In the genomic region with DNA sequence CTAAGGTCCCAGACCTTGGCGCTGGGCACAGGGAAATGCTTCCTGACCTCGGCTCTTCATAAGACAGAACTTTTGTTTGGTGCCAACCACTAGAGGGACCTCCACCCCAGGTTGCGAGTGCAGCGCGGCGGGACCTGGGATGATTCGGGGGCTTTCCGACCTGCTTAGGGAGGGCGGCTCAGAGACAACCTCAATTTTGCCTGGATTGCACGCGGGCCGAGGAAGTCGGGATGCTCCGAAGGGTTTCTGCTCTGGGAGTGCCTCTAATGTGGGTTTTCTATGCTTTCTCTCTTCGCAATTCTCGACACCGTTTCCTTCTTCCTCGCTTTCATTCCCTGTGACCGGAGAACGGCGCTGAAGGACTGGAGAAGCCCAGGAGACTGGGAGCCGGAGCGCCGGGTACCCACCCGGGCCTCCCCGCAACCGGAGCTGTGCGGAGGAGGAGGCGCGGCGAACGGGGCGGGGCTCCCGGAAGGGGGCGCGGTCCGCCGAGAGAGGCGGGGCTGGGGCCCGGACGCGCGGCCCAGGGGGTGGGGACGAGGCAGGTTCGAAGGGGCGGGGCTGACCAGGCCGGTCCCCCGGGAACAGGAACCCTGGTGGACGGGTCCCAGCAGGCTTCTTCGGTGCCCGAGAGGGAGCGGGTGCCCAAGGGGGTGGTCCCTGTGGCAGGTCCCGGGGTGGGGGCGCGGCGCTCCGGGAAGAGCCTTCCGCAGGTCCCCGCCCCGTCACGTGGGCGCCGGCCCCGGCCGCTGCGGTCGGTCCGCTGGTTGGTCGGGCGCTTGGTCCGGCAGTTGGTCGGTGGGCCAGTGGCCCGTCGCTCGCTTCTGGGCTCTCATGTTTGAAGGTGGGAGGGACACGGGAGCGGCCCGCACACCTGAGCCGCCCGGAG, we compare ENCODE assay signal across 8 cellular contexts. TPM values are rescaled to one million over a fixed set of nuclear protein-coding genes. Genes with fewer than 3 reads are reported as not detected.
DNase-seq lines count a peak whose midpoint lies in the region; ATAC-seq and TF ChIP-seq lines count a peak whose summit lies in the region.

PPFIBP2 (plus strand) TSS at position 790 of the 889 bp plus-strand sequence. CDS start 35,477 bp downstream, outside the sequence.

- H3K4me1 ChIP-seq in ACC112 (ENCODE audit: control insufficient read depth, insufficient read depth, low read length, unreplicated experiment), result peaks cover 16% of the 10 kb centered on the region

- peak within 1 kb of the TSS; percentile 96 for H2AFZ ChIP-seq in ACC112 (ENCODE audit: low read length, unreplicated experiment)

- peak; percentile 54 for ATAC-seq in GM18517 (IDR thresholded peaks at IDR 0.05; ENCODE audit: unreplicated experiment)
- ATAC-seq in HG03025 (IDR thresholded peaks at IDR 0.05; ENCODE audit: low FRiP score, unreplicated experiment), result peak; percentile 63

- no peaks in the 10 kb centered on the region for H3K36me3 ChIP-seq in ACC112 (ENCODE audit: insufficient read depth, low read length)

- peak within 1 kb of the TSS; percentile 29; the same call in 1 of the 2 replicates for H3K27ac ChIP-seq in ACC112 (ENCODE audit: low read depth, low read length)

- peak in 1 of 2 donors; percentile 54 for TF ChIP-seq POLR2A in lower leg skin (IDR thresholded peaks at IDR 0.05)

- peak; percentile 63 for DNase-seq in NCI-H345 treated with DMSO at 0.1 percent for 48 hours (lab: John Stamatoyannopoulos, UW; ENCODE audit: unreplicated experiment)
- peak; percentile 64 to 73 for DNase-seq in activated CD4-positive, alpha-beta T cell treated with anti-CD3 and anti-CD28 coated beads, Interleukin-2, amount 50 U/mL, for 24 hours (ENCODE audit: low read depth in 1 of 2, low spot score in 1 of 2)
- peak; percentile 29 to 67 for DNase-seq in dermis microvascular lymphatic vessel endothelial cell (ENCODE audit: low read depth in 2 of 2)
- DNase-seq in lower leg skin (ENCODE audit: low spot score in 2 of 2), result peak; percentile 84 to 96
- peak; percentile 79 to 84 for DNase-seq in stimulated activated CD4-positive, alpha-beta T cell treated with anti-CD3 and anti-CD28 coated beads, Interleukin-4, amount 100 ng/mL, for 4 hours

- peaks cover 26% of the 10 kb centered on the region for H3K27me3 ChIP-seq in ACC112 (ENCODE audit: insufficient read depth, low read length)

- peak within 1 kb of the TSS; percentile 87 for H3K4me3 ChIP-seq in ACC112 (ENCODE audit: low read depth, low read length)
- H3K4me3 ChIP-seq in lower leg skin (ENCODE audit: low read depth, poor library complexity, severe bottlenecking), result peak within 1 kb of the TSS; percentile 86

- 0 to 1% methylated on average over 39 to 59 of the region's 80 CpGs for WGBS in lower leg skin, 2 donors

- intact Hi-C loops in lower leg skin (cut with DNase I; ENCODE audit: low total_unique reads), result no loop called here

- no peaks in the 10 kb centered on the region for H3K79me2 ChIP-seq in ACC112 (ENCODE audit: control insufficient read depth, insufficient read depth, low read length, unreplicated experiment)

- no peak for TF ChIP-seq CTCF in lower leg skin (IDR thresholded peaks at IDR 0.05)

RNA-seq across cellular contexts. Expression of gene PPFIBP2, which starts in this region (rescaled TPM):
- total RNA-seq in dermis microvascular lymphatic vessel endothelial cell (1.7 and 4.6 TPM in 2 replicates), lower leg skin (10 to 100 TPM; 56.6 to 87.1 (median 69.5) TPM)

Comparison
In these comparisons a context has a peak if more than half of its experiments do, and no peak if none do; other contexts are left out.
1. Peak in every context shown above with its lines: DNase-seq, ATAC-seq, H3K4me3 ChIP-seq and H3K27ac ChIP-seq.
2. RNA of gene PPFIBP2 (total RNA-seq): 56.6 to 87.1 TPM in lower leg skin; 1.7 to 4.6 TPM in dermis microvascular lymphatic vessel endothelial cell; every median in the first group is over 10 times any median in the second.